8 cellular contexts compared by ENCODE assay signal in the genomic region with DNA sequence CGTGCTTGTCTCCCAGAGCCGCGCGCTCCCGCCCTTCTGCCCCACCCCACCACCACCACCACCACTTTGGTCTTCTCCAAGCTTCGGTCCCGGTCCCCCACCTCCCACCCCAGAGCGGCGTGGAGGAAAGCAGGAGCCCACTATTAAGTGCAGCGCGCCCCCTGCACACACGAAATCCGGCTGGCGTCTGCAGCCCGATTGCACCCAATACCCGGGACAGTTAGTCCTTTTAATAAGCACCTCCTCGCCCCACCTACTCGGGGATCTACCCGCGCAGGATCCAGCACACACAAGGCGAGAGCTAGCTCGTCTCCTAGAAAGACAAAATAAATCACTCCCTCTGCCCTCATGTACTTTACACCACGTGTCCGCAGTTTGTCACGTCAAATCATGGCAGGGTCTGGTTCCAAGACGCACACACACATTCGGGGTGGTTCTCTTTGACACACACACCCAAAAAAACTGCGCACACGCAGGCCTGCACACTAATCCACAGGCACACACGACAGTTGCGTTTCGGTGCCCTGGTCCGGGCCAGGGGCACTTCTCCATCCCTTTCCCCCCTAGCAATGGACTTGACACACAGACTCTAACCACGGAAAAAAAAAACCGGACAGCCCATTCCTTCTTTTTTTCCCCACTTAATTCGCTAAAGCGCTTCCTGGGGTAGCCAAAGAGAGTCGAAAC. TPM values are rescaled to one million over a fixed set of nuclear protein-coding genes. Genes with fewer than 3 reads are reported as not detected.
DNase-seq lines count a peak whose midpoint lies in the region; ATAC-seq lines count a peak whose summit lies in the region.

No MANE protein-coding gene starts in this region.

- ATAC-seq in GM21619 (IDR thresholded peaks at IDR 0.05; ENCODE audit: unreplicated experiment): peak; percentile 35
- peak in 1 of 2 donors; percentile 1 for ATAC-seq in right cardiac atrium
- ATAC-seq in GM21576 (IDR thresholded peaks at IDR 0.05; ENCODE audit: unreplicated experiment): no peak

- H3K27ac ChIP-seq in right cardiac atrium (ENCODE audit: low read length): peak overlapping the region; percentile 57

- H3K9me3 ChIP-seq in ES-I3 (ENCODE audit: control insufficient read depth, insufficient read depth, low read length) (no peaks in the 10 kb centered on the region), right cardiac atrium (ENCODE audit: control insufficient read depth, low read length) (no peaks in the 10 kb centered on the region)

- H3K4me1 ChIP-seq in ES-I3 (ENCODE audit: insufficient read depth, low read length) (no peaks in the 10 kb centered on the region; the same call in 1 of the 2 replicates), right cardiac atrium (ENCODE audit: control insufficient read depth, insufficient read depth, low read length) (peaks cover 9% of the 10 kb centered on the region)

- no peaks in the 10 kb centered on the region for H3K27me3 ChIP-seq in right cardiac atrium (ENCODE audit: control insufficient read depth, insufficient read depth)

- peak; percentile 37 for DNase-seq in NCI-H526 treated with DMSO at 0.1 percent for 48 hours (lab: John Stamatoyannopoulos, UW)
- DNase-seq in activated naive CD4-positive, alpha-beta T cell (lab: John Stamatoyannopoulos, UW): peak; percentile 16 to 45 (median 28)
- DNase-seq in right cardiac atrium: peak; percentile 21 to 64 (median 60)
- no peak for DNase-seq in skeletal muscle cell (ENCODE audit: low read depth)
- no peak for DNase-seq in NCI-H2171 treated with DMSO at 0.1 percent for 48 hours (lab: John Stamatoyannopoulos, UW)

- WGBS in right cardiac atrium: under 1% methylated on average over 38 of the region's 38 CpGs

- intact Hi-C loops in right cardiac atrium (cut with DNase I): loop anchor here in 2 of 4 donors (2.0 to 10.0 kb wide), 3 partner anchors 64 to 148 kb away; no protein-coding TSS in a partner anchor

- H3K36me3 ChIP-seq in ES-I3 (ENCODE audit: insufficient read depth, low read length): no peaks in the 10 kb centered on the region

- H3K9ac ChIP-seq in ES-I3 (ENCODE audit: low read depth, low read length): peak overlapping the region; percentile 86

- H3K4me3 ChIP-seq in right cardiac atrium (ENCODE audit: low read length): peak overlapping the region; percentile 95
- peak overlapping the region; percentile 71 for H3K4me3 ChIP-seq in skeletal muscle cell (ENCODE audit: low read depth, low read length)

RNA-seq across cellular contexts. Expression of a gene that starts 1.6 kb away (rescaled TPM):
- 10 to 100 TPM; 11.3 to 12.9 (median 12.1) TPM for total RNA-seq in right cardiac atrium
- polyA plus RNA-seq in right cardiac atrium: 3.3 TPM

Comparison
In these comparisons a context has a peak if more than half of its experiments do, and no peak if none do; other contexts are left out.
1. DNase-seq: peak in NCI-H526 treated with DMSO at 0.1 percent for 48 hours (single experiment), activated naive CD4-positive, alpha-beta T cell (4 of 4) and right cardiac atrium (3 of 3); none in skeletal muscle cell (single experiment) and NCI-H2171 treated with DMSO at 0.1 percent for 48 hours (single experiment).